In genomic region chr17:9806709-9807108, GRCh38 we compare ENCODE assay signal across 21 cellular contexts. TPM values are rescaled to one million over a fixed set of nuclear protein-coding genes. Genes with fewer than 3 reads are reported as not detected.
DNase-seq lines count a peak whose midpoint lies in the region; ATAC-seq and TF ChIP-seq lines count a peak whose summit lies in the region.
"Had no signal": no experiment of that assay in that cellular context is flagged by ENCODE, and none has a peak within 500 bp of the region (broad histone marks: within the 10 kb centered on the region; RNA-seq: fewer than 3 reads in every experiment).

No MANE protein-coding gene starts in this region.

- peak overlapping the region in 8 of 11 experiments; percentile 1 to 64 (median 52); a peak in 15 of 22 replicates for H3K4me2 ChIP-seq in BLaER1 treated with 17β-estradiol and CSF1 and Interleukin-3, amounts not matched to agents 10 nM and 100 nM
- H3K4me2 ChIP-seq: A549 had no signal

- H3K4me3 ChIP-seq in BLaER1 treated with 17β-estradiol and CSF1 and Interleukin-3, amounts not matched to agents 10 nM and 100 nM: no peak overlapping the region
- no peak overlapping the region for H3K4me3 ChIP-seq in dorsolateral prefrontal cortex
- H3K4me3 ChIP-seq: A549, GM23248 had no signal

- H3K27ac ChIP-seq in BLaER1 treated with 17β-estradiol and CSF1 and Interleukin-3, amounts not matched to agents 10 nM and 100 nM: no peak overlapping the region
- H3K27ac ChIP-seq in dorsolateral prefrontal cortex: peak overlapping the region in 54 of 59 donors; percentile 9 to 90 (median 76)
- H3K27ac ChIP-seq: C4-2B, GM23248 had no signal

- no peaks in the 10 kb centered on the region for H3K27me3 ChIP-seq in BLaER1 treated with 17β-estradiol and CSF1 and Interleukin-3, amounts not matched to agents 10 nM and 100 nM
- peaks cover 0 to 6% (median 0%) of the 10 kb centered on the region in 45 donors for H3K27me3 ChIP-seq in dorsolateral prefrontal cortex
- H3K27me3 ChIP-seq: BE2C had no signal

- no peak for TF ChIP-seq CTCF in dorsolateral prefrontal cortex (IDR thresholded peaks at IDR 0.05 in 54 of 56, conservative IDR thresholded peaks at IDR 0.05 in 2 of 56; ENCODE audit: low read depth in 1 of 56, partially characterized antibody in 56 of 56)

- no peaks in the 10 kb centered on the region for H4K20me1 ChIP-seq in BLaER1 treated with 17β-estradiol and CSF1 and Interleukin-3, amounts not matched to agents 10 nM and 100 nM

- DNase-seq in dorsolateral prefrontal cortex (peak in 1 of 10 donors; percentile 16), superior temporal gyrus (ENCODE audit: extremely low spot score) (peak; percentile 69), iPS-NIHi11 (ENCODE audit: low spot score) (no peak)
- DNase-seq: 8988T; ACHN; AML-193; BE2C; Caco-2; CD4-positive, CD25-positive, alpha-beta regulatory T cell; CD8-positive, alpha-beta T cell; DMS153; DND-41; GM23248; H7; HCEC 1CT had no signal

- intact Hi-C loops in dorsolateral prefrontal cortex (cut with DNase I): loop anchor here in 1 of 2 donors (5.0 kb wide), 1 partner anchor 81 kb away; no protein-coding TSS in a partner anchor

- no peak for ATAC-seq in HG03457 (IDR thresholded peaks at IDR 0.05; ENCODE audit: unreplicated experiment)
- ATAC-seq in GM21526 (IDR thresholded peaks at IDR 0.05; ENCODE audit: low FRiP score, unreplicated experiment): no peak
- ATAC-seq: A549; CD8-positive, alpha-beta T cell had no signal

- no peaks in the 10 kb centered on the region for H3K36me3 ChIP-seq in BLaER1 treated with 17β-estradiol and CSF1 and Interleukin-3, amounts not matched to agents 10 nM and 100 nM
- H3K36me3 ChIP-seq: BE2C had no signal

- H3K4me1 ChIP-seq in BLaER1 treated with 17β-estradiol and CSF1 and Interleukin-3, amounts not matched to agents 10 nM and 100 nM: peaks cover 0 to 26% (median 8%) of the 10 kb centered on the region in 10 experiments; a peak in 12 of 20 replicates
- H3K4me1 ChIP-seq: BE2C had no signal

- peaks cover 0 to 18% (median 6%) of the 10 kb centered on the region in 11 experiments; a peak in 9 of 22 replicates for H3K9me3 ChIP-seq in BLaER1 treated with 17β-estradiol and CSF1 and Interleukin-3, amounts not matched to agents 10 nM and 100 nM (replicated peaks in 1 of 11)
- H3K9me3 ChIP-seq: A549, BE2C, Caco-2 had no signal

- no peak overlapping the region for H3K9ac ChIP-seq in BLaER1 treated with 17β-estradiol and CSF1 and Interleukin-3, amounts not matched to agents 10 nM and 100 nM
- H3K9ac ChIP-seq: GM23248 had no signal

RNA-seq across cellular contexts. Expression of gene GSG1L2, which starts 15.2 kb away (rescaled TPM):
- under 1 TPM in 4 of 120 experiments, not detected in 116; 0.61 to 0.74 (median 0.67) TPM for total RNA-seq in dorsolateral prefrontal cortex
- total RNA-seq: Caco-2; CD4-positive, CD25-positive, alpha-beta regulatory T cell; CD8-positive, alpha-beta T cell; GM23248; H1; H7 had no signal

RNA-seq across cellular contexts. Expression of gene DHRS7C, which starts 15.3 kb away (rescaled TPM):
- 1 to 10 TPM in 39 of 120 experiments, under 1 TPM in 32, not detected in 49; 0.45 to 3.7 (median 1.0) TPM for total RNA-seq in dorsolateral prefrontal cortex
- total RNA-seq: Caco-2; CD4-positive, CD25-positive, alpha-beta regulatory T cell; CD8-positive, alpha-beta T cell; GM23248; H1; H7 had no signal

RNA-seq across cellular contexts. Expression of gene GLP2R, which starts 19.0 kb away (rescaled TPM):
- total RNA-seq in dorsolateral prefrontal cortex: 10 to 100 TPM in 5 of 120 experiments, 1 to 10 TPM in 113, under 1 TPM in 2; 0.46 to 24.5 (median 3.2) TPM
- total RNA-seq: Caco-2; CD4-positive, CD25-positive, alpha-beta regulatory T cell; CD8-positive, alpha-beta T cell; GM23248; H1; H7 had no signal

Comparison
In these comparisons a context has a peak if more than half of its experiments do, and no peak if none do; other contexts are left out.
1. H3K27ac ChIP-seq: peak in dorsolateral prefrontal cortex (54 of 59); none in BLaER1 treated with 17β-estradiol and CSF1 and Interleukin-3, amounts not matched to agents 10 nM and 100 nM (0 of 11).